Comparison of ENCODE assay signal across 28 cellular contexts in the genomic region with DNA sequence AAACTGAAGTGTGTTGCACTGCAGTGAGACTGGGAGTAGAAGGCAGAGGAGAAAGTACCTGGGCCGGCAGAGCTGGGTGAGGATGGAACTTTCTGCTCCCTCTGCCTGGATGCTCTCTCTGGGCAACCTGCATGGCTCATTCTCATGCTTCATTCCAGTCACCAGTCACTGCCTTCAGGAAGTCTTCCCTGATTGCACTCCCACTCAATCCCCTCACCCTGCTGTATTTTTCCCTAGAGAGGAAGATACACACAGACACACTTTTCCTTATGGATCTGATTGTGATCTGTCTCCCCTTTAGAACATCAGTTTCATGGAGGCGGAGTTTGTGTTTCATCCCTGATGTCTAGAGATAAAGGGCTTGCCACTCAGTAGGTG.
"Had no signal": no experiment of that assay in that cellular context is flagged by ENCODE, and none has a peak within 500 bp of the region (broad histone marks: within the 10 kb centered on the region; RNA-seq: fewer than 3 reads in every experiment).

No MANE protein-coding gene starts in this region.

- H3K27ac Mint-ChIP-seq: activated CD4-positive, alpha-beta memory T cell treated with anti-CD3 and anti-CD28 coated beads for 36 hours; activated CD4-positive, alpha-beta T cell treated with anti-CD3 and anti-CD28 coated beads for 36 hours; activated CD4-positive, alpha-beta T cell treated with anti-CD3 and anti-CD28 coated beads, Interleukin-2, amount 10 ng/mL, durations not matched to agents 24 days and 14 days; activated CD8-positive, alpha-beta T cell treated with anti-CD3 and anti-CD28 coated beads, Interleukin-2, amount 10 ng/mL, durations not matched to agents 7 days and 5 days; activated naive CD4-positive, alpha-beta T cell treated with anti-CD3 and anti-CD28 coated beads for 36 hours; activated naive CD4-positive, alpha-beta T cell treated with anti-CD3 and anti-CD28 coated beads, Interleukin-2, amount 50 U/mL, for 24 hours; activated naive CD8-positive, alpha-beta T cell treated with anti-CD3 and anti-CD28 coated beads for 36 hours; activated naive CD8-positive, alpha-beta T cell treated with anti-CD3 and anti-CD28 coated beads, Interleukin-2, amount 50 U/mL, for 24 hours; activated T-cell treated with anti-CD3 and anti-CD28 coated beads, Interleukin-2, amount 50 U/mL, for 24 hours; activated T-helper 2 cell treated with anti-CD3 and anti-CD28 coated beads, Interferon-gamma antibody, Interleukin-2, Interleukin-4, amounts not matched to agents 10 μg/mL and 5 μg/mL and 100 μg/mL, durations not matched to agents 14 hours and 24 hours and 36 hours; dendritic cell treated with granulocyte-macrophage colony-stimulating factor and Interleukin-4, amounts not matched to agents 40 ng/mL and 50 ng/mL, for 4 days; endodermal cell had no signal

- FAIRE-seq: frontal cortex had no signal

- H3K27ac ChIP-seq: adrenal gland, breast epithelium, cardiac muscle cell, coronary artery, dorsolateral prefrontal cortex, heart left ventricle had no signal

- H3K36me3 ChIP-seq: adrenal gland, breast epithelium, cardiac muscle cell had no signal

- DNase-seq: activated CD4-positive, alpha-beta memory T cell treated with anti-CD3 and anti-CD28 coated beads for 36 hours; activated CD4-positive, alpha-beta T cell treated with anti-CD3 and anti-CD28 coated beads for 36 hours; activated CD4-positive, alpha-beta T cell treated with anti-CD3 and anti-CD28 coated beads, Interleukin-2, amount 10 ng/mL, durations not matched to agents 24 days and 14 days; activated CD4-positive, CD25-positive, alpha-beta regulatory T cell; activated CD4-positive, CD25-positive, alpha-beta regulatory T cell treated with anti-CD3 and anti-CD28 coated beads, Interleukin-2, amount 50 U/mL, for 72 hours; activated CD8-positive, alpha-beta T cell treated with anti-CD3 and anti-CD28 coated beads, Interleukin-2, amount 10 ng/mL, durations not matched to agents 7 days and 5 days; activated naive CD4-positive, alpha-beta T cell treated with anti-CD3 and anti-CD28 coated beads for 36 hours; activated naive CD8-positive, alpha-beta T cell treated with anti-CD3 and anti-CD28 coated beads for 36 hours; activated naive CD8-positive, alpha-beta T cell treated with anti-CD3 and anti-CD28 coated beads, Interleukin-2, amount 50 U/mL, for 24 hours; activated T-cell treated with anti-CD3 and anti-CD28 coated beads for 4 hours; adrenal gland; amygdala; effector memory CD4-positive, alpha-beta T cell; foreskin fibroblast; heart left ventricle; T-helper 2 cell had no signal

- H3K27me3 Mint-ChIP-seq: activated CD4-positive, alpha-beta memory T cell treated with anti-CD3 and anti-CD28 coated beads for 36 hours; activated CD4-positive, alpha-beta T cell treated with anti-CD3 and anti-CD28 coated beads for 36 hours; activated CD4-positive, alpha-beta T cell treated with anti-CD3 and anti-CD28 coated beads, Interleukin-2, amount 10 ng/mL, durations not matched to agents 24 days and 14 days; activated naive CD4-positive, alpha-beta T cell treated with anti-CD3 and anti-CD28 coated beads, Interleukin-2, amount 50 U/mL, for 24 hours; activated naive CD8-positive, alpha-beta T cell treated with anti-CD3 and anti-CD28 coated beads for 36 hours; activated naive CD8-positive, alpha-beta T cell treated with anti-CD3 and anti-CD28 coated beads, Interleukin-2, amount 50 U/mL, for 24 hours; activated T-cell treated with anti-CD3 and anti-CD28 coated beads, Interleukin-2, amount 50 U/mL, for 24 hours; central memory CD8-positive, alpha-beta T cell; dendritic cell treated with granulocyte-macrophage colony-stimulating factor and Interleukin-4, amounts not matched to agents 40 ng/mL and 50 ng/mL, for 4 days had no signal

- H3K9me3 Mint-ChIP-seq: activated CD4-positive, alpha-beta memory T cell treated with anti-CD3 and anti-CD28 coated beads for 36 hours; activated CD4-positive, alpha-beta T cell treated with anti-CD3 and anti-CD28 coated beads, Interleukin-2, amount 10 ng/mL, durations not matched to agents 24 days and 14 days; activated naive CD4-positive, alpha-beta T cell treated with anti-CD3 and anti-CD28 coated beads for 36 hours; activated naive CD4-positive, alpha-beta T cell treated with anti-CD3 and anti-CD28 coated beads, Interleukin-2, amount 50 U/mL, for 24 hours; activated naive CD8-positive, alpha-beta T cell treated with anti-CD3 and anti-CD28 coated beads for 36 hours; activated naive CD8-positive, alpha-beta T cell treated with anti-CD3 and anti-CD28 coated beads, Interleukin-2, amount 50 U/mL, for 24 hours; activated T-cell treated with anti-CD3 and anti-CD28 coated beads, Interleukin-2, amount 50 U/mL, for 24 hours; activated T-helper 2 cell treated with anti-CD3 and anti-CD28 coated beads, Interferon-gamma antibody, Interleukin-2, Interleukin-4, amounts not matched to agents 10 μg/mL and 5 μg/mL and 100 μg/mL, durations not matched to agents 14 hours and 24 hours and 36 hours; brain; central memory CD8-positive, alpha-beta T cell; dendritic cell treated with granulocyte-macrophage colony-stimulating factor and Interleukin-4, amounts not matched to agents 40 ng/mL and 50 ng/mL, for 4 days; endodermal cell had no signal

- ATAC-seq: activated CD4-positive, alpha-beta T cell treated with anti-CD3 and anti-CD28 coated beads for 36 hours; activated CD8-positive, alpha-beta T cell treated with anti-CD3 and anti-CD28 coated beads, Interleukin-2, amount 10 ng/mL, durations not matched to agents 7 days and 5 days; activated naive CD8-positive, alpha-beta T cell treated with anti-CD3 and anti-CD28 coated beads, Interleukin-2, amount 50 U/mL, for 24 hours had no signal

- H3K36me3 Mint-ChIP-seq: activated CD4-positive, alpha-beta memory T cell treated with anti-CD3 and anti-CD28 coated beads for 36 hours; activated naive CD8-positive, alpha-beta T cell treated with anti-CD3 and anti-CD28 coated beads for 36 hours had no signal

- H3K9me3 ChIP-seq: adrenal gland, breast epithelium, heart left ventricle had no signal

- H3K4me1 ChIP-seq: adrenal gland, breast epithelium had no signal

- H3K27me3 ChIP-seq: adrenal gland, breast epithelium, cardiac muscle cell, dorsolateral prefrontal cortex, heart left ventricle had no signal

- H3K4me3 Mint-ChIP-seq: activated CD4-positive, alpha-beta memory T cell treated with anti-CD3 and anti-CD28 coated beads for 36 hours; activated CD4-positive, alpha-beta T cell treated with anti-CD3 and anti-CD28 coated beads for 36 hours; activated CD4-positive, alpha-beta T cell treated with anti-CD3 and anti-CD28 coated beads, Interleukin-2, amount 10 ng/mL, durations not matched to agents 24 days and 14 days; activated CD8-positive, alpha-beta T cell treated with anti-CD3 and anti-CD28 coated beads, Interleukin-2, amount 10 ng/mL, durations not matched to agents 7 days and 5 days; activated naive CD4-positive, alpha-beta T cell treated with anti-CD3 and anti-CD28 coated beads for 36 hours; activated naive CD4-positive, alpha-beta T cell treated with anti-CD3 and anti-CD28 coated beads, Interleukin-2, amount 50 U/mL, for 24 hours; activated naive CD8-positive, alpha-beta T cell treated with anti-CD3 and anti-CD28 coated beads for 36 hours; activated naive CD8-positive, alpha-beta T cell treated with anti-CD3 and anti-CD28 coated beads, Interleukin-2, amount 50 U/mL, for 24 hours; activated T-cell treated with anti-CD3 and anti-CD28 coated beads, Interleukin-2, amount 50 U/mL, for 24 hours; brain; central memory CD8-positive, alpha-beta T cell; dendritic cell treated with granulocyte-macrophage colony-stimulating factor and Interleukin-4, amounts not matched to agents 40 ng/mL and 50 ng/mL, for 4 days; endodermal cell had no signal

- H3K4me1 Mint-ChIP-seq: activated CD4-positive, alpha-beta T cell treated with anti-CD3 and anti-CD28 coated beads for 36 hours; activated CD4-positive, alpha-beta T cell treated with anti-CD3 and anti-CD28 coated beads, Interleukin-2, amount 10 ng/mL, durations not matched to agents 24 days and 14 days; activated naive CD4-positive, alpha-beta T cell treated with anti-CD3 and anti-CD28 coated beads, Interleukin-2, amount 50 U/mL, for 24 hours; activated naive CD8-positive, alpha-beta T cell treated with anti-CD3 and anti-CD28 coated beads for 36 hours; activated naive CD8-positive, alpha-beta T cell treated with anti-CD3 and anti-CD28 coated beads, Interleukin-2, amount 50 U/mL, for 24 hours; brain had no signal

- H3K4me3 ChIP-seq: adrenal gland, breast epithelium, cardiac muscle cell, coronary artery, dorsolateral prefrontal cortex, heart left ventricle had no signal
